Comparison of ENCODE assay signal across 11 cellular contexts in genomic region chr3:70832811-70833509, GRCh38.
DNase-seq lines count a peak whose midpoint lies in the region; ATAC-seq and TF ChIP-seq lines count a peak whose summit lies in the region.
"Had no signal": no experiment of that assay in that cellular context is flagged by ENCODE, and none has a peak within 500 bp of the region (broad histone marks: within the 10 kb centered on the region; RNA-seq: fewer than 3 reads in every experiment).

No MANE protein-coding gene starts in this region.

- H2BK12ac ChIP-seq in mesenchymal stem cell (ENCODE audit: low read length in 2 of 2), result no peak overlapping the region

- ATAC-seq in GM18520 (IDR thresholded peaks at IDR 0.05; ENCODE audit: unreplicated experiment) (no peak), HG02840 (IDR thresholded peaks at IDR 0.05; ENCODE audit: low FRiP score, unreplicated experiment) (no peak)
- ATAC-seq: activated T-helper 17 cell treated with anti-CD3 and anti-CD28 coated beads, Interleukin-2, amount 50 U/mL, for 72 hours had no signal

- H3K4ac ChIP-seq in mesenchymal stem cell (ENCODE audit: low read depth in 1 of 2, low read length in 2 of 2), result no peak overlapping the region

- H3K79me1 ChIP-seq in mesenchymal stem cell (replicated peaks; ENCODE audit: low read length, poor library complexity, severe bottlenecking), result no peaks in the 10 kb centered on the region

- DNase-seq in A172 (ENCODE audit: low spot score), result peak; percentile 63
- peak; percentile 71 for DNase-seq in HS-5 (ENCODE audit: low read depth)
- peak; percentile 75 to 81 for DNase-seq in cardiac fibroblast (ENCODE audit: low read depth in 2 of 2)
- DNase-seq in mesenchymal stem cell, result no peak
- no peak for DNase-seq in erythroblast (lab: John Stamatoyannopoulos, UW)
- DNase-seq in activated CD4-positive, CD25-positive, alpha-beta regulatory T cell (lab: John Stamatoyannopoulos, UW), result no peak
- DNase-seq: dorsolateral prefrontal cortex had no signal

- H3K9me3 ChIP-seq in mesenchymal stem cell (ENCODE audit: control insufficient read depth, low read length), result no peaks in the 10 kb centered on the region

- H4K91ac ChIP-seq in mesenchymal stem cell (ENCODE audit: low read length), result no peak overlapping the region

- H3K36me3 ChIP-seq in mesenchymal stem cell (ENCODE audit: control insufficient read depth in 1 of 2, insufficient read depth in 2 of 2, low read depth in 1 of 2, low read length in 2 of 2), result no peaks in the 10 kb centered on the region

- H2BK5ac ChIP-seq in mesenchymal stem cell (ENCODE audit: low read depth, low read length, poor library complexity, severe bottlenecking), result no peak overlapping the region

- H3K18ac ChIP-seq in mesenchymal stem cell (ENCODE audit: low read depth in 1 of 2, low read length in 2 of 2), result no peak overlapping the region

- no peak overlapping the region for H3K4me2 ChIP-seq in mesenchymal stem cell (ENCODE audit: low read length, poor library complexity, severe bottlenecking)

- no peak overlapping the region for H4K8ac ChIP-seq in mesenchymal stem cell (ENCODE audit: low read length)

- peaks cover 2% of the 10 kb centered on the region for H3K4me1 ChIP-seq in mesenchymal stem cell (ENCODE audit: control insufficient read depth, insufficient read depth, low read depth, low read length)

- no peak overlapping the region for H2BK120ac ChIP-seq in mesenchymal stem cell (ENCODE audit: low read depth, low read length)

- no peak for TF ChIP-seq CTCF in cardiac fibroblast (IDR thresholded peaks at IDR 0.05; ENCODE audit: low read depth, low read length)

- H3K27ac ChIP-seq in mesenchymal stem cell (ENCODE audit: low read length, poor library complexity, severe bottlenecking), result peak overlapping the region; percentile 48
- H3K27ac ChIP-seq: VCaP had no signal

- no peak overlapping the region for H3K14ac ChIP-seq in mesenchymal stem cell (ENCODE audit: low read length in 2 of 2)

- H2AFZ ChIP-seq in mesenchymal stem cell (ENCODE audit: low read depth, low read length), result no peak overlapping the region

- peak overlapping the region; percentile 16 for H2AK5ac ChIP-seq in mesenchymal stem cell (ENCODE audit: low read length, severe bottlenecking)

- H2BK15ac ChIP-seq in mesenchymal stem cell (ENCODE audit: low read depth, poor library complexity, severe bottlenecking), result no peak overlapping the region

- H3K23ac ChIP-seq in mesenchymal stem cell (ENCODE audit: low read length in 2 of 2), result no peak overlapping the region

- 71% methylated on average over 1 of the region's 1 CpG for WGBS in mesenchymal stem cell

- no peaks in the 10 kb centered on the region for H3K27me3 ChIP-seq in mesenchymal stem cell (ENCODE audit: control insufficient read depth in 1 of 2, insufficient read depth in 1 of 2, low read length in 2 of 2)
- H3K27me3 ChIP-seq: dorsolateral prefrontal cortex had no signal

- no peak for TF ChIP-seq POLR2A in erythroblast (IDR thresholded peaks at IDR 0.05; ENCODE audit: low read length)

- no peak overlapping the region for H3K4me3 ChIP-seq in cardiac fibroblast (replicated peaks in 1 of 2; ENCODE audit: low read depth in 2 of 2, low read length in 2 of 2)
- H3K4me3 ChIP-seq in mesenchymal stem cell (ENCODE audit: insufficient read depth in 1 of 2, low read depth in 1 of 2, low read length in 2 of 2), result peak overlapping the region in 1 of 2 experiments; percentile 19
- H3K4me3 ChIP-seq: dorsolateral prefrontal cortex had no signal

- peak overlapping the region; percentile 79 for H3K9ac ChIP-seq in mesenchymal stem cell (ENCODE audit: low read length)

Comparison
In these comparisons a context has a peak if more than half of its experiments do, and no peak if none do; other contexts are left out.
1. DNase-seq: peak in A172 (single experiment), HS-5 (single experiment) and cardiac fibroblast (2 of 2); none in mesenchymal stem cell (single experiment), erythroblast (0 of 2) and activated CD4-positive, CD25-positive, alpha-beta regulatory T cell (0 of 4).